24 cellular contexts compared by ENCODE assay signal in genomic region chr11:5297671-5298070, GRCh38. TPM values are rescaled to one million over a fixed set of nuclear protein-coding genes. Genes with fewer than 3 reads are reported as not detected.
"Had no signal": no experiment of that assay in that cellular context is flagged by ENCODE, and none has a peak within 500 bp of the region (broad histone marks: within the 10 kb centered on the region; RNA-seq: fewer than 3 reads in every experiment).

No MANE protein-coding gene starts in this region.

- H3K4me1 ChIP-seq: SJSA1 had no signal

- H3K4me3 ChIP-seq: SJSA1 had no signal

- H3K27ac Mint-ChIP-seq: activated CD8-positive, alpha-beta T cell treated with anti-CD3 and anti-CD28 coated beads for 36 hours; activated naive CD8-positive, alpha-beta T cell treated with anti-CD3 and anti-CD28 coated beads, Interleukin-2, amount 10 ng/mL, durations not matched to agents 7 days and 5 days; brain had no signal

- H3K36me3 ChIP-seq: SJSA1 had no signal

- H3K27ac ChIP-seq: SJSA1 had no signal

- DNase-seq: activated CD4-positive, alpha-beta T cell treated with anti-CD3 and anti-CD28 coated beads for 4 hours; activated CD8-positive, alpha-beta memory T cell treated with anti-CD3 and anti-CD28 coated beads, Interleukin-2, amount 50 U/mL, for 4 hours; activated CD8-positive, alpha-beta T cell treated with anti-CD3 and anti-CD28 coated beads for 36 hours; activated naive CD4-positive, alpha-beta T cell treated with anti-CD3 and anti-CD28 coated beads, Interleukin-2, amount 50 U/mL, for 16 hours; activated naive CD8-positive, alpha-beta T cell treated with anti-CD3 and anti-CD28 coated beads, Interleukin-2, amount 10 ng/mL, durations not matched to agents 7 days and 5 days; amniotic stem cell; Karpas-422; MM.1S; NCI-H1105; NCI-H1436; NCI-H1694 treated with DMSO at 0.1 percent for 48 hours; NCI-H2029 treated with DMSO at 0.1 percent for 48 hours; NCI-H510A treated with DMSO at 0.1 percent for 48 hours; NCI-H69; PC-3; SHP77; SW 1271 had no signal

- H3K4me3 Mint-ChIP-seq: activated CD8-positive, alpha-beta T cell treated with anti-CD3 and anti-CD28 coated beads for 36 hours; activated naive CD8-positive, alpha-beta T cell treated with anti-CD3 and anti-CD28 coated beads, Interleukin-2, amount 10 ng/mL, durations not matched to agents 7 days and 5 days; brain had no signal

- H3K27me3 Mint-ChIP-seq: activated CD8-positive, alpha-beta T cell treated with anti-CD3 and anti-CD28 coated beads for 36 hours had no signal

- ATAC-seq: activated CD4-positive, CD25-positive, alpha-beta regulatory T cell treated with anti-CD3 and anti-CD28 coated beads, Interleukin-2, amount 50 U/mL, for 24 hours; activated CD8-positive, alpha-beta T cell treated with anti-CD3 and anti-CD28 coated beads for 36 hours; PC-3; SK-N-SH treated with all-trans-retinoic acid at 6 μM for 48 hours had no signal

- H3K36me3 Mint-ChIP-seq: activated naive CD8-positive, alpha-beta T cell treated with anti-CD3 and anti-CD28 coated beads, Interleukin-2, amount 10 ng/mL, durations not matched to agents 7 days and 5 days; brain had no signal

- H3K4me1 Mint-ChIP-seq: activated naive CD8-positive, alpha-beta T cell treated with anti-CD3 and anti-CD28 coated beads, Interleukin-2, amount 10 ng/mL, durations not matched to agents 7 days and 5 days; brain had no signal

- H3K9me3 Mint-ChIP-seq: activated CD8-positive, alpha-beta T cell treated with anti-CD3 and anti-CD28 coated beads for 36 hours; activated naive CD8-positive, alpha-beta T cell treated with anti-CD3 and anti-CD28 coated beads, Interleukin-2, amount 10 ng/mL, durations not matched to agents 7 days and 5 days; brain had no signal

- H3K9me3 ChIP-seq: SJSA1 had no signal

RNA-seq across cellular contexts. Expression of gene OR51B4, which starts 4.1 kb away (rescaled TPM):
- total RNA-seq: activated CD8-positive, alpha-beta T cell treated with anti-CD3 and anti-CD28 coated beads for 36 hours; activated naive CD8-positive, alpha-beta T cell treated with anti-CD3 and anti-CD28 coated beads, Interleukin-2, amount 10 ng/mL, durations not matched to agents 7 days and 5 days; astrocyte; cardiac septum; SJSA1; T-helper 1 cell treated with Interleukin-12 subunit alpha and Interleukin-12 subunit beta and Interleukin-4 antibody, amounts not matched to agents 30 ng/mL and 1 ng/mL, for 36 hours had no signal

RNA-seq across cellular contexts. Expression of gene OR51B2, which starts 26.4 kb away (rescaled TPM):
- total RNA-seq: activated CD8-positive, alpha-beta T cell treated with anti-CD3 and anti-CD28 coated beads for 36 hours; activated naive CD8-positive, alpha-beta T cell treated with anti-CD3 and anti-CD28 coated beads, Interleukin-2, amount 10 ng/mL, durations not matched to agents 7 days and 5 days; astrocyte; cardiac septum; SJSA1; T-helper 1 cell treated with Interleukin-12 subunit alpha and Interleukin-12 subunit beta and Interleukin-4 antibody, amounts not matched to agents 30 ng/mL and 1 ng/mL, for 36 hours had no signal

RNA-seq across cellular contexts. Expression of gene HBE1, which starts 27.9 kb away (rescaled TPM):
- total RNA-seq: activated CD8-positive, alpha-beta T cell treated with anti-CD3 and anti-CD28 coated beads for 36 hours; activated naive CD8-positive, alpha-beta T cell treated with anti-CD3 and anti-CD28 coated beads, Interleukin-2, amount 10 ng/mL, durations not matched to agents 7 days and 5 days; astrocyte; cardiac septum; SJSA1; T-helper 1 cell treated with Interleukin-12 subunit alpha and Interleukin-12 subunit beta and Interleukin-4 antibody, amounts not matched to agents 30 ng/mL and 1 ng/mL, for 36 hours had no signal

RNA-seq across cellular contexts. Expression of gene HBG2, which starts 43.1 kb away (rescaled TPM):
- total RNA-seq: activated CD8-positive, alpha-beta T cell treated with anti-CD3 and anti-CD28 coated beads for 36 hours; activated naive CD8-positive, alpha-beta T cell treated with anti-CD3 and anti-CD28 coated beads, Interleukin-2, amount 10 ng/mL, durations not matched to agents 7 days and 5 days; astrocyte; PC-3; SJSA1; T-helper 1 cell treated with Interleukin-12 subunit alpha and Interleukin-12 subunit beta and Interleukin-4 antibody, amounts not matched to agents 30 ng/mL and 1 ng/mL, for 36 hours had no signal

RNA-seq across cellular contexts. Expression of gene OR51B5, which starts 45.7 kb away (rescaled TPM):
- total RNA-seq: activated CD8-positive, alpha-beta T cell treated with anti-CD3 and anti-CD28 coated beads for 36 hours; activated naive CD8-positive, alpha-beta T cell treated with anti-CD3 and anti-CD28 coated beads, Interleukin-2, amount 10 ng/mL, durations not matched to agents 7 days and 5 days; astrocyte; cardiac septum; T-helper 1 cell treated with Interleukin-12 subunit alpha and Interleukin-12 subunit beta and Interleukin-4 antibody, amounts not matched to agents 30 ng/mL and 1 ng/mL, for 36 hours had no signal
